Comparison of ENCODE assay signal across 12 cellular contexts in the genomic region with DNA sequence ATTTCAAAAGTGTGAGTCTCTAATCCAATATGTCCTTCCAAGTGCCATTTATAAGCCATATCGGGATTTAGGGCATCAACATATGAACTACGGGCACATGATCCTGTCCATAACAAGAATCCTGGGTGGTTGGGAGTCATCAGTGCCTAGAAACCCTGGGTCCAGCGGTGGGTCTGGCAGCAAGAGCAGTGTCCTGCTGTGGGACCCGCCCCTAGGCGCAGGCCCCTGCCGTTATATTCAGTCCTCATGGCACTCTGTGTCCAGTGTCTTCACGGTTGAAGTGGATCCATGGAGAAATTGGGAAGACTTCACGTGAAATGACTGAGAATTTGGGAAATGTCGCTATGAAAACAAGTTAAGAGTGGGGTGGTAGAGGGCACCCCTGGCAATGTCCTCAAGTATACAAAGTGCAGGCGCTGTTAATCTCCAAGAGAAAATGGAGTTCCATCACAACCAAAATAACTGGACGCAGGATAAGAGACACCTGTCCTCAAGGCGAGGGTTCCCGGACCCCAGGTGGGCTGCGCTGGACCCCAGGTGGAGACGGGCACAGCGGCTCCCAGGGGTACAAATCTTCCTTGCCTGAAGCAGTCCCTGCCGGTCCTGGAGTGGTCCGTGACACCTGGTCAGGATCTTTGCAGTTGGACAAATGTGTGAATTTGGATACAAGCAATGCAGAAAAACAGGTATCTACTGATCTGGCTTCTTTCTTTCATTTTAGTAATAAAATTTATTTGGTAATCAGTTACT. TPM values are rescaled to one million over a fixed set of nuclear protein-coding genes. Genes with fewer than 3 reads are reported as not detected.
DNase-seq lines count a peak whose midpoint lies in the region; ATAC-seq and TF ChIP-seq lines count a peak whose summit lies in the region.
"Had no signal": no experiment of that assay in that cellular context is flagged by ENCODE, and none has a peak within 500 bp of the region (broad histone marks: within the 10 kb centered on the region; RNA-seq: fewer than 3 reads in every experiment).

No MANE protein-coding gene starts in this region.

- DNase-seq in activated CD4-positive, alpha-beta T cell treated with anti-CD3 and anti-CD28 coated beads, Interleukin-2, amount 10 ng/mL, durations not matched to agents 24 days and 14 days = no peak
- no peak for DNase-seq in activated CD4-positive, alpha-beta T cell treated with anti-CD3 and anti-CD28 coated beads, Interleukin-2, amount 50 U/mL, for 1 hour
- no peak for DNase-seq in HFFc6
- DNase-seq in coronary artery (ENCODE audit: low spot score) = peak; percentile 69
- DNase-seq in COLO829 (ENCODE audit: low spot score) = no peak
- no peak for DNase-seq in NCI-H128 (lab: John Stamatoyannopoulos, UW; ENCODE audit: unreplicated experiment)

- no peaks in the 10 kb centered on the region for H3K36me3 ChIP-seq in parathyroid adenoma (ENCODE audit: control insufficient read depth, insufficient read depth, low read length)
- H3K36me3 ChIP-seq: colonic mucosa, esophagus muscularis mucosa, SJSA1, tibial artery had no signal

- H2AFZ ChIP-seq in parathyroid adenoma = peak overlapping the region; percentile 11

- ATAC-seq in stimulated activated memory B cell treated with anti-CD40 and anti-IgM and Interleukin-4, amounts not matched to agents 10 μg/mL and 1 μg/mL and 100 μg/mL, for 72 hours = no peak

- H3K27ac Mint-ChIP-seq in activated CD4-positive, alpha-beta T cell treated with anti-CD3 and anti-CD28 coated beads, Interleukin-2, amount 10 ng/mL, durations not matched to agents 24 days and 14 days = no peak overlapping the region
- H3K27ac Mint-ChIP-seq in HFFc6 = peak overlapping the region; percentile 68
- H3K27ac Mint-ChIP-seq in stimulated activated memory B cell treated with anti-CD40 and anti-IgM and Interleukin-4, amounts not matched to agents 10 μg/mL and 1 μg/mL and 100 μg/mL, for 72 hours = no peak overlapping the region

- H3K36me3 Mint-ChIP-seq in activated CD4-positive, alpha-beta T cell treated with anti-CD3 and anti-CD28 coated beads, Interleukin-2, amount 10 ng/mL, durations not matched to agents 24 days and 14 days (ENCODE audit: low read depth) = no peaks in the 10 kb centered on the region
- peaks cover 9% of the 10 kb centered on the region for H3K36me3 Mint-ChIP-seq in HFFc6 (ENCODE audit: low read depth)
- no peaks in the 10 kb centered on the region for H3K36me3 Mint-ChIP-seq in stimulated activated memory B cell treated with anti-CD40 and anti-IgM and Interleukin-4, amounts not matched to agents 10 μg/mL and 1 μg/mL and 100 μg/mL, for 72 hours

- H3K4me1 Mint-ChIP-seq in activated CD4-positive, alpha-beta T cell treated with anti-CD3 and anti-CD28 coated beads, Interleukin-2, amount 10 ng/mL, durations not matched to agents 24 days and 14 days = peaks cover 6% of the 10 kb centered on the region
- H3K4me1 Mint-ChIP-seq in HFFc6 (ENCODE audit: low read depth) = peaks cover 47% of the 10 kb centered on the region
- peaks cover 9% of the 10 kb centered on the region for H3K4me1 Mint-ChIP-seq in stimulated activated memory B cell treated with anti-CD40 and anti-IgM and Interleukin-4, amounts not matched to agents 10 μg/mL and 1 μg/mL and 100 μg/mL, for 72 hours

- H3K9ac ChIP-seq in parathyroid adenoma = no peak overlapping the region

- H3K27me3 ChIP-seq in parathyroid adenoma (ENCODE audit: control insufficient read depth, insufficient read depth, low read length) = no peaks in the 10 kb centered on the region
- H3K27me3 ChIP-seq: colonic mucosa, esophagus muscularis mucosa, SJSA1, tibial artery had no signal

- H3K4me3 ChIP-seq in coronary artery (peak overlapping the region; percentile 39), parathyroid adenoma (ENCODE audit: low read depth, low read length) (no peak overlapping the region)
- H3K4me3 ChIP-seq: colonic mucosa, SJSA1, tibial artery had no signal

- H3K4me3 Mint-ChIP-seq in activated CD4-positive, alpha-beta T cell treated with anti-CD3 and anti-CD28 coated beads, Interleukin-2, amount 10 ng/mL, durations not matched to agents 24 days and 14 days = peak overlapping the region; percentile 70
- H3K4me3 Mint-ChIP-seq in HFFc6 = peak overlapping the region; percentile 59
- H3K4me3 Mint-ChIP-seq in stimulated activated memory B cell treated with anti-CD40 and anti-IgM and Interleukin-4, amounts not matched to agents 10 μg/mL and 1 μg/mL and 100 μg/mL, for 72 hours = no peak overlapping the region

- H3K79me2 ChIP-seq in parathyroid adenoma = no peaks in the 10 kb centered on the region

- intact Hi-C loops in activated CD4-positive, alpha-beta T cell treated with anti-CD3 and anti-CD28 coated beads, Interleukin-2, amount 10 ng/mL, durations not matched to agents 24 days and 14 days (cut with micrococcal nuclease) = loop anchor here (1.0 to 10.0 kb wide), 5 partner anchors 190 to 903 kb away; partner anchors contain the start of gene SPIN1

- peaks cover 22% of the 10 kb centered on the region for H3K27me3 Mint-ChIP-seq in activated CD4-positive, alpha-beta T cell treated with anti-CD3 and anti-CD28 coated beads, Interleukin-2, amount 10 ng/mL, durations not matched to agents 24 days and 14 days
- 0 out of 2 replicates have a peak, but pooled peaks cover 3% of the 10 kb centered on the region for H3K27me3 Mint-ChIP-seq in HFFc6 (ENCODE audit: insufficient read depth)
- peaks cover 22% of the 10 kb centered on the region for H3K27me3 Mint-ChIP-seq in stimulated activated memory B cell treated with anti-CD40 and anti-IgM and Interleukin-4, amounts not matched to agents 10 μg/mL and 1 μg/mL and 100 μg/mL, for 72 hours

- H3K27ac ChIP-seq in coronary artery (no peak overlapping the region), parathyroid adenoma (no peak overlapping the region)
- H3K27ac ChIP-seq: colonic mucosa, esophagus muscularis mucosa, SJSA1, tibial artery had no signal

- TF ChIP-seq CTCF in HFFc6 (IDR thresholded peaks at IDR 0.05) (no peak), coronary artery (IDR thresholded peaks at IDR 0.05) (no peak), parathyroid adenoma (IDR thresholded peaks at IDR 0.05) (no peak)

- no peaks in the 10 kb centered on the region for H3K9me3 ChIP-seq in parathyroid adenoma (ENCODE audit: control insufficient read depth, low read length)
- H3K9me3 ChIP-seq: colonic mucosa, esophagus muscularis mucosa, SJSA1, tibial artery had no signal

- H3K9me3 Mint-ChIP-seq in activated CD4-positive, alpha-beta T cell treated with anti-CD3 and anti-CD28 coated beads, Interleukin-2, amount 10 ng/mL, durations not matched to agents 24 days and 14 days = no peaks in the 10 kb centered on the region
- H3K9me3 Mint-ChIP-seq in HFFc6 = no peaks in the 10 kb centered on the region
- H3K9me3 Mint-ChIP-seq in stimulated activated memory B cell treated with anti-CD40 and anti-IgM and Interleukin-4, amounts not matched to agents 10 μg/mL and 1 μg/mL and 100 μg/mL, for 72 hours = no peaks in the 10 kb centered on the region

- H3K4me1 ChIP-seq in parathyroid adenoma = no peaks in the 10 kb centered on the region
- H3K4me1 ChIP-seq: colonic mucosa had no signal

- peak overlapping the region; percentile 25 for H3K4me2 ChIP-seq in parathyroid adenoma (ENCODE audit: low read length)

RNA-seq across cellular contexts. Expression of gene NXNL2, which starts 42.9 kb away (rescaled TPM):
- not detected in 2 replicates for total RNA-seq in activated CD4-positive, alpha-beta T cell treated with anti-CD3 and anti-CD28 coated beads, Interleukin-2, amount 10 ng/mL, durations not matched to agents 24 days and 14 days
- 1 to 10 TPM; 5.4 to 8.8 (median 8.2) TPM for total RNA-seq in HFFc6 (2021; fragmentation: NEBNext Ultra II Directional; extraction: Animal tissue kit (Norgen Biotek cat#: 25700))
- total RNA-seq: colonic mucosa had no signal
